ENCODE assay signal across 8 cellular contexts in the genomic region with DNA sequence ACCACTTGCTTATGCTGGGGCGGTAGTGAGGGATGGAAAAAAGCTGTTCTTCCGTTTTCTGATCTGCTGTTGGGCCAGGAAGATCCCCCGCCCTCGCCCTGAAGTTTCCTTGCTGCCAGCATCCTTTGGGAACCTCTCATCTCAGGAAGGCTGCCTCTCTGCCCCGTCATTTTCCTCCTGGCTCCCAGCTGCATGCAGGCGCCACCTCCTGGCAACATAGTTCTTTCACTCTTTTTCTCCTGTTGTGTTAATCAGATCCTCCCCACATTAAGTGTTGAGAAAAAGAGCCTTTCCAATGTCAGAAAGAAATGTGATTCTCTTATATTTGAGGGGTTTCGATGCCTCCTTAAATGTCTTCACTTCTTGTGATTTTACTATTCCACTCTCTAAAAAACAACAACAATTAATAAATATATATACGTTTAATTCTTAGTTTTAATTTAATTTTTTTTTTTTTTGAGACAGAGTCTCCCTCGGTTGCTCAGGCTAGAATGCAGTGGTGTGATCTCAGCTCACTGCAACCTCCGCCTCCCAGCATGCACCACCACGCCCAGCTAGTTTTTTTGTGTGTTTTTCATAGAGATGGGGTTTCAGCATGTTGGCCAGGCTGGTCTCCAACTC.
DNase-seq lines count a peak whose midpoint lies in the region; ATAC-seq lines count a peak whose summit lies in the region.

No MANE protein-coding gene starts in this region.

- no peak overlapping the region for H3K4me3 Mint-ChIP-seq in activated CD4-positive, alpha-beta T cell treated with anti-CD3 and anti-CD28 coated beads, Interleukin-2, amount 10 ng/mL, durations not matched to agents 24 days and 14 days

- peak; percentile 58 for ATAC-seq in HG03159 (IDR thresholded peaks at IDR 0.05; ENCODE audit: unreplicated experiment)
- no peak for ATAC-seq in HG03025 (IDR thresholded peaks at IDR 0.05; ENCODE audit: low FRiP score, unreplicated experiment)

- no peaks in the 10 kb centered on the region for H3K9me3 Mint-ChIP-seq in activated CD4-positive, alpha-beta T cell treated with anti-CD3 and anti-CD28 coated beads, Interleukin-2, amount 10 ng/mL, durations not matched to agents 24 days and 14 days

- intact Hi-C loops in activated CD4-positive, alpha-beta T cell treated with anti-CD3 and anti-CD28 coated beads, Interleukin-2, amount 10 ng/mL, durations not matched to agents 24 days and 14 days (cut with micrococcal nuclease), result loop anchor here (1.0 kb wide), 1 partner anchor 166 kb away; no protein-coding TSS in a partner anchor

- H3K4me1 Mint-ChIP-seq in activated CD4-positive, alpha-beta T cell treated with anti-CD3 and anti-CD28 coated beads, Interleukin-2, amount 10 ng/mL, durations not matched to agents 24 days and 14 days, result peaks cover 6% of the 10 kb centered on the region

- no peaks in the 10 kb centered on the region for H3K36me3 Mint-ChIP-seq in activated CD4-positive, alpha-beta T cell treated with anti-CD3 and anti-CD28 coated beads, Interleukin-2, amount 10 ng/mL, durations not matched to agents 24 days and 14 days (ENCODE audit: low read depth)

- H3K27me3 Mint-ChIP-seq in activated CD4-positive, alpha-beta T cell treated with anti-CD3 and anti-CD28 coated beads, Interleukin-2, amount 10 ng/mL, durations not matched to agents 24 days and 14 days, result no peaks in the 10 kb centered on the region

- DNase-seq in GM03348 (ENCODE audit: low spot score), result peak; percentile 90
- DNase-seq in NCI-H524 (lab: John Stamatoyannopoulos, UW), result peak; percentile 65 to 72
- DNase-seq in activated CD4-positive, alpha-beta T cell treated with anti-CD3 and anti-CD28 coated beads, Interleukin-2, amount 10 ng/mL, durations not matched to agents 24 days and 14 days, result peak; percentile 87
- peak; percentile 41 for DNase-seq in effector CD4-positive, alpha-beta T cell
- peak; percentile 90 for DNase-seq in medulla oblongata (ENCODE audit: extremely low spot score)
- peak; percentile 62 for DNase-seq in stimulated activated CD8-positive, alpha-beta memory T cell treated with anti-CD3 and anti-CD28 coated beads, Interleukin-4, amount 100 ng/mL, for 48 hours

- H3K27ac Mint-ChIP-seq in activated CD4-positive, alpha-beta T cell treated with anti-CD3 and anti-CD28 coated beads, Interleukin-2, amount 10 ng/mL, durations not matched to agents 24 days and 14 days, result no peak overlapping the region
